In genomic region chr2:75018162-75018561, GRCh38 we compare ENCODE assay signal across 1 cellular context.
TF ChIP-seq lines count a peak whose summit lies in the region.

No MANE protein-coding gene starts in this region.

TF ChIP-seq in HepG2, 621 proteins besides CTCF, POLR2A, EP300 and RAD21 (continued from another document):
- no peak for TF ChIP-seq THRA (CRISPR knock-in tag; IDR thresholded peaks at IDR 0.05; ENCODE audit: borderline replicate concordance)
- no peak for TF ChIP-seq PRDM4 (CRISPR knock-in tag; IDR thresholded peaks at IDR 0.05; ENCODE audit: borderline replicate concordance)
- TF ChIP-seq LCORL (IDR thresholded peaks at IDR 0.05): no peak
- TF ChIP-seq LCORL (CRISPR knock-in tag; IDR thresholded peaks at IDR 0.05): no peak
- TF ChIP-seq ZSCAN30 (CRISPR knock-in tag; IDR thresholded peaks at IDR 0.05): no peak
- TF ChIP-seq RFX5 (IDR thresholded peaks at IDR 0.05; ENCODE audit: low read depth, low read length): no peak
